9 cellular contexts compared by ENCODE assay signal in genomic region chr1:32448773-32449456, GRCh38. TPM values are rescaled to one million over a fixed set of nuclear protein-coding genes. Genes with fewer than 3 reads are reported as not detected.
DNase-seq lines count a peak whose midpoint lies in the region; ATAC-seq and TF ChIP-seq lines count a peak whose summit lies in the region.
"Had no signal": no experiment of that assay in that cellular context is flagged by ENCODE, and none has a peak within 500 bp of the region (broad histone marks: within the 10 kb centered on the region; RNA-seq: fewer than 3 reads in every experiment).

No MANE protein-coding gene starts in this region.

- H3K27me3 Mint-ChIP-seq in endothelial cell (ENCODE audit: unreplicated experiment): no peaks in the 10 kb centered on the region

- H3K36me3 ChIP-seq in cardiac muscle cell (no peaks in the 10 kb centered on the region), heart left ventricle (no peaks in the 10 kb centered on the region), ovary (no peaks in the 10 kb centered on the region)

- 82 to 85% (median 84%) methylated on average over 12 of the region's 12 CpGs for WGBS in heart left ventricle, 4 donors
- WGBS in ovary, 3 donors: 83 to 87% (median 84%) methylated on average over 12 of the region's 12 CpGs

- no peak for TF ChIP-seq POLR2A in heart left ventricle (IDR thresholded peaks at IDR 0.05)
- no peak for TF ChIP-seq POLR2A in ovary (IDR thresholded peaks at IDR 0.05)

- peaks cover 11% of the 10 kb centered on the region for H3K9me3 Mint-ChIP-seq in endothelial cell (ENCODE audit: unreplicated experiment)

- H3K27ac Mint-ChIP-seq in endothelial cell (ENCODE audit: unreplicated experiment): no peak overlapping the region

- no peaks in the 10 kb centered on the region for H3K27me3 ChIP-seq in cardiac muscle cell
- peaks cover 0 to 8% (median 0%) of the 10 kb centered on the region in 9 donors for H3K27me3 ChIP-seq in heart left ventricle
- H3K27me3 ChIP-seq in ovary: no peaks in the 10 kb centered on the region

- ATAC-seq in heart left ventricle (no peak), GM19452 (IDR thresholded peaks at IDR 0.05; ENCODE audit: unreplicated experiment) (no peak)

- TF ChIP-seq EP300 in ovary (IDR thresholded peaks at IDR 0.05): no peak

- H3K4me3 ChIP-seq in cardiac muscle cell (no peak overlapping the region), heart left ventricle (no peak overlapping the region), coronary artery (no peak overlapping the region), ovary (no peak overlapping the region)

- H3K4me1 ChIP-seq in cardiac muscle cell (ENCODE audit: low read depth) (peaks cover 5% of the 10 kb centered on the region), heart left ventricle (peaks cover 0 to 3% (median 0%) of the 10 kb centered on the region in 12 donors), ovary (ENCODE audit: insufficient read depth) (no peaks in the 10 kb centered on the region)

- DNase-seq in cardiac muscle cell (ENCODE audit: low read depth in 1 of 2, low spot score in 1 of 2) (peak; percentile 18 to 29), heart left ventricle (no peak), NCI-H460 (ENCODE audit: extremely low read depth, low read depth) (peak; percentile 15), endothelial cell (ENCODE audit: low spot score) (peak; percentile 12), H4 (ENCODE audit: low spot score) (no peak), coronary artery (ENCODE audit: low spot score) (no peak), ovary (no peak)
- DNase-seq: effector CD8-positive, alpha-beta T cell had no signal

- H3K4me3 Mint-ChIP-seq in endothelial cell (ENCODE audit: unreplicated experiment): peak overlapping the region; percentile 73

- intact Hi-C loops in heart left ventricle (cut with DNase I) (loop anchor here in 5 of 10 donors (2.0 to 10.0 kb wide), 6 partner anchors 52 to 323 kb away; no protein-coding TSS in a partner anchor), ovary (cut with DNase I) (loop anchor here in 1 of 4 donors (10.0 kb wide), 1 partner anchor 176 kb away; no protein-coding TSS in a partner anchor)

- no peak for TF ChIP-seq CTCF in cardiac muscle cell (IDR thresholded peaks at IDR 0.05; ENCODE audit: low read depth, low read length)
- TF ChIP-seq CTCF in heart left ventricle (IDR thresholded peaks at IDR 0.05): peak in 4 of 12 donors; percentile 7 to 20 (median 12)
- TF ChIP-seq CTCF in endothelial cell (IDR thresholded peaks at IDR 0.05; ENCODE audit: unreplicated experiment): no peak
- no peak for TF ChIP-seq CTCF in coronary artery (IDR thresholded peaks at IDR 0.05)
- TF ChIP-seq CTCF in ovary (IDR thresholded peaks at IDR 0.05): no peak

- no peaks in the 10 kb centered on the region for H3K9me3 ChIP-seq in cardiac muscle cell (ENCODE audit: low read depth)
- peaks cover 0 to 20% (median 13%) of the 10 kb centered on the region in 12 donors for H3K9me3 ChIP-seq in heart left ventricle
- H3K9me3 ChIP-seq in ovary: no peaks in the 10 kb centered on the region

- peaks cover 2% of the 10 kb centered on the region for H3K4me1 Mint-ChIP-seq in endothelial cell (ENCODE audit: unreplicated experiment)

- H3K27ac ChIP-seq in cardiac muscle cell (no peak overlapping the region), heart left ventricle (no peak overlapping the region), coronary artery (no peak overlapping the region), ovary (no peak overlapping the region)

- peaks cover 10% of the 10 kb centered on the region for H3K36me3 Mint-ChIP-seq in endothelial cell (ENCODE audit: low read depth, unreplicated experiment)

RNA-seq across cellular contexts. Expression of gene ZBTB8B, which starts 16.0 kb away (rescaled TPM):
- total RNA-seq in cardiac muscle cell: 1.8 and 2.1 TPM in 2 replicates
- 0.56 and 0.96 TPM in 2 replicates for polyA plus RNA-seq in cardiac muscle cell
- total RNA-seq in heart left ventricle: under 1 TPM in 1 of 9 donors, not detected in 8; 0.02 TPM
- polyA plus RNA-seq in heart left ventricle: under 1 TPM in 1 of 2 donors, not detected in 1; 0.01 TPM
- total RNA-seq in NCI-H460 (2014; rRNA removed; shearing (Covaris generic)): not detected in 2 replicates
- not detected in 2 replicates for polyA plus RNA-seq in NCI-H460 (2014; cell fraction: nucleus; rRNA removed)
- total RNA-seq in endothelial cell (ENCODE audit: unreplicated experiment): 0.92 TPM
- 0.02 TPM in 1 of 2 replicates, not detected in the other for total RNA-seq in H4 (2014; rRNA removed; shearing (Covaris generic))
- under 1 TPM; under 0.01 to 0.18 (median 0.10) TPM for total RNA-seq in ovary
- polyA plus RNA-seq in ovary: under 1 TPM; 0.04 to 0.10 TPM

RNA-seq across cellular contexts. Expression of gene BSDC1, which starts 54.7 kb away (rescaled TPM):
- total RNA-seq in cardiac muscle cell (78.7 and 79.5 TPM in 2 replicates), heart left ventricle (10 to 100 TPM; 35.6 to 53.2 (median 44.5) TPM), endothelial cell (ENCODE audit: unreplicated experiment) (79.0 TPM), ovary (100 to 1,000 TPM in 1 of 7 donors, 10 to 100 TPM in 6; 54.9 to 107 (median 73.0) TPM)
- polyA plus RNA-seq in cardiac muscle cell (56.2 and 56.7 TPM in 2 replicates), heart left ventricle (10 to 100 TPM; 25.1 to 46.9 TPM), ovary (10 to 100 TPM; 60.5 to 60.7 TPM)
- total RNA-seq in NCI-H460 (2014; rRNA removed; shearing (Covaris generic)): 21.6 and 24.2 TPM in 2 replicates
- polyA plus RNA-seq in NCI-H460 (2014; cell fraction: nucleus; rRNA removed): 48.3 and 52.8 TPM in 2 replicates
- 47.0 and 47.5 TPM in 2 replicates for total RNA-seq in H4 (2014; rRNA removed; shearing (Covaris generic))

Comparison
In these comparisons a context has a peak if more than half of its experiments do, and no peak if none do; other contexts are left out.
1. DNase-seq: peak in cardiac muscle cell (2 of 2), NCI-H460 (single experiment) and endothelial cell (single experiment); none in heart left ventricle (0 of 5), H4 (single experiment), coronary artery (single experiment) and ovary (0 of 5).